ENCODE assay signal across 1 cellular context in the genomic region with DNA sequence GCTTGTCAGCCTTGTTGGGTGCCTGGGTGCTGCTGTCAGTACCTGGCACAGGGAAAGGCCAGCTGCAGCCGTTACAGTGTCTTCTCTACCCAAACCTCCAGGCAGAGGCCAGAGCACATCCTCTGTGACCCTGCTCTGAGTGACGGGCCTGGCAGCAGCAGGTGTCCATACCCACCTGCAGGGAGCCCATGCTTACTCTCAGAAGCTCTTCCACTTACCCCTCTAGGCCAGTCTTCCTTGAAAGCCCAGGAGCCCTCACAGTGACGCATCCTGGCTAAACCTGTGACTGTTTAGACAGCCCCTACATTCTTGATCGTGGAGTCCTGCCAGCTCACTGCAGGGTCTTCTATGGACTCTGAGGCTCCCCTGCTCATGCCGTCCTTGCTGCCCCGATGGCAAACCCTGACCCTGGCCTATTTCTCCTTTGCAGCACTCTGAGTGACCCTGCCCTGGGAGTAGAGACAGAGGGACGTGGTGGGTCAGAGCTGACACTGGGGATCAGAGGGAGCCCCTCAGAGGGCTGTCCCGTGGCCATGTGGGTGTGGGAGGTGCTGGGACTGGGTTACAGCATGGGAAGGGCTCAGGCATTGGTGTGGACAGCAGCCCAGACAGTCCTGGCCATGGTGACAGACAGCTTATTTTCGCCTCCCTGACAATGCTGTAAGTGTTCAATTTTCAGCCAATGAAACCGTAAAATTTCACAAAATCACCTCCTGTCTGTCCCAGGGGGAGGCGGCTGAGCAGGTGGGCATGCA.
TF ChIP-seq lines count a peak whose summit lies in the region.

No MANE protein-coding gene starts in this region.

TF ChIP-seq in SK-N-SH, 30 proteins besides CTCF, POLR2A, EP300 and RAD21 (continued from another document):
- TF ChIP-seq, protein P1, sequence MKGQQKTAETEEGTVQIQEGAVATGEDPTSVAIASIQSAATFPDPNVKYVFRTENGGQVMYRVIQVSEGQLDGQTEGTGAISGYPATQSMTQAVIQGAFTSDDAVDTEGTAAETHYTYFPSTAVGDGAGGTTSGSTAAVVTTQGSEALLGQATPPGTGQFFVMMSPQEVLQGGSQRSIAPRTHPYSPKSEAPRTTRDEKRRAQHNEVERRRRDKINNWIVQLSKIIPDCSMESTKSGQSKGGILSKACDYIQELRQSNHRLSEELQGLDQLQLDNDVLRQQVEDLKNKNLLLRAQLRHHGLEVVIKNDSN (IDR thresholded peaks at IDR 0.05; ENCODE audit: borderline replicate concordance, low read depth), result no peak
- TF ChIP-seq, protein P2, sequence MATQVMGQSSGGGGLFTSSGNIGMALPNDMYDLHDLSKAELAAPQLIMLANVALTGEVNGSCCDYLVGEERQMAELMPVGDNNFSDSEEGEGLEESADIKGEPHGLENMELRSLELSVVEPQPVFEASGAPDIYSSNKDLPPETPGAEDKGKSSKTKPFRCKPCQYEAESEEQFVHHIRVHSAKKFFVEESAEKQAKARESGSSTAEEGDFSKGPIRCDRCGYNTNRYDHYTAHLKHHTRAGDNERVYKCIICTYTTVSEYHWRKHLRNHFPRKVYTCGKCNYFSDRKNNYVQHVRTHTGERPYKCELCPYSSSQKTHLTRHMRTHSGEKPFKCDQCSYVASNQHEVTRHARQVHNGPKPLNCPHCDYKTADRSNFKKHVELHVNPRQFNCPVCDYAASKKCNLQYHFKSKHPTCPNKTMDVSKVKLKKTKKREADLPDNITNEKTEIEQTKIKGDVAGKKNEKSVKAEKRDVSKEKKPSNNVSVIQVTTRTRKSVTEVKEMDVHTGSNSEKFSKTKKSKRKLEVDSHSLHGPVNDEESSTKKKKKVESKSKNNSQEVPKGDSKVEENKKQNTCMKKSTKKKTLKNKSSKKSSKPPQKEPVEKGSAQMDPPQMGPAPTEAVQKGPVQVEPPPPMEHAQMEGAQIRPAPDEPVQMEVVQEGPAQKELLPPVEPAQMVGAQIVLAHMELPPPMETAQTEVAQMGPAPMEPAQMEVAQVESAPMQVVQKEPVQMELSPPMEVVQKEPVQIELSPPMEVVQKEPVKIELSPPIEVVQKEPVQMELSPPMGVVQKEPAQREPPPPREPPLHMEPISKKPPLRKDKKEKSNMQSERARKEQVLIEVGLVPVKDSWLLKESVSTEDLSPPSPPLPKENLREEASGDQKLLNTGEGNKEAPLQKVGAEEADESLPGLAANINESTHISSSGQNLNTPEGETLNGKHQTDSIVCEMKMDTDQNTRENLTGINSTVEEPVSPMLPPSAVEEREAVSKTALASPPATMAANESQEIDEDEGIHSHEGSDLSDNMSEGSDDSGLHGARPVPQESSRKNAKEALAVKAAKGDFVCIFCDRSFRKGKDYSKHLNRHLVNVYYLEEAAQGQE (IDR thresholded peaks at IDR 0.05; ENCODE audit: low read depth, low read length), result no peak
- TF ChIP-seq NRF1 (IDR thresholded peaks at IDR 0.05; ENCODE audit: low read depth, low read length) (no peak), FOXM1 (IDR thresholded peaks at IDR 0.05; ENCODE audit: low read depth) (no peak), NFIC (IDR thresholded peaks at IDR 0.05; ENCODE audit: borderline replicate concordance) (no peak)
